1 cellular context compared by ENCODE assay signal in genomic region chr12:89038831-89039509, GRCh38.
TF ChIP-seq lines count a peak whose summit lies in the region.

No MANE protein-coding gene starts in this region.

TF ChIP-seq in GM12878, 131 proteins besides CTCF, POLR2A, EP300 and RAD21 (continued from another document):
- TF ChIP-seq RUNX3 (IDR thresholded peaks at IDR 0.05; ENCODE audit: low read length), result 0 out of 2 replicates have a peak, but pooled peaks have one; percentile 24
